ENCODE assay signal across 8 cellular contexts in genomic region chr1:211676106-211676583, GRCh38. TPM values are rescaled to one million over a fixed set of nuclear protein-coding genes. Genes with fewer than 3 reads are reported as not detected.
DNase-seq lines count a peak whose midpoint lies in the region; ATAC-seq and TF ChIP-seq lines count a peak whose summit lies in the region.

No MANE protein-coding gene starts in this region.

- H3K9me3 ChIP-seq in endocrine pancreas (ENCODE audit: control insufficient read depth, low read length) (no peaks in the 10 kb centered on the region), neuronal stem cell (replicated peaks in 1 of 2; ENCODE audit: control insufficient read depth in 2 of 2, insufficient read depth in 1 of 2, low read depth in 1 of 2, low read length in 2 of 2) (no peaks in the 10 kb centered on the region)

- no peak overlapping the region for H2BK15ac ChIP-seq in neuronal stem cell (ENCODE audit: low read length)

- no peak overlapping the region for H4K8ac ChIP-seq in neuronal stem cell (ENCODE audit: low read depth, low read length)

- no peak overlapping the region for H2BK120ac ChIP-seq in neuronal stem cell (ENCODE audit: low read depth, low read length)

- H3K27ac ChIP-seq in C4-2B (peak overlapping the region; percentile 83), neuronal stem cell (replicated peaks; ENCODE audit: low read length) (peak overlapping the region; percentile 79)

- no peaks in the 10 kb centered on the region for H3K27me3 ChIP-seq in endocrine pancreas (ENCODE audit: control insufficient read depth, insufficient read depth, low read length)
- no peaks in the 10 kb centered on the region for H3K27me3 ChIP-seq in neuronal stem cell (ENCODE audit: control insufficient read depth in 3 of 3, insufficient read depth in 3 of 3, low read depth in 1 of 3, low read length in 3 of 3)

- H3K36me3 ChIP-seq in endocrine pancreas (ENCODE audit: control insufficient read depth, insufficient read depth, low read length), result no peaks in the 10 kb centered on the region
- peaks cover 1 to 24% of the 10 kb centered on the region in 2 donors for H3K36me3 ChIP-seq in neuronal stem cell (replicated peaks in 1 of 2; ENCODE audit: control insufficient read depth in 2 of 2, insufficient read depth in 2 of 2, low read length in 2 of 2)

- peak overlapping the region; percentile 58 for H3K4me2 ChIP-seq in neuronal stem cell (ENCODE audit: insufficient read depth, low read length, poor library complexity, severe bottlenecking)

- no peak overlapping the region for H3K4ac ChIP-seq in neuronal stem cell (ENCODE audit: low read length)

- no peak overlapping the region for H2BK5ac ChIP-seq in neuronal stem cell (ENCODE audit: low read length)

- H3K23ac ChIP-seq in neuronal stem cell (ENCODE audit: low read depth, low read length, poor library complexity), result no peak overlapping the region

- H2AFZ ChIP-seq in neuronal stem cell (ENCODE audit: low read length), result peak overlapping the region; percentile 94

- no peak overlapping the region for H3K9ac ChIP-seq in endocrine pancreas (ENCODE audit: control insufficient read depth, insufficient read depth, low read length)
- H3K9ac ChIP-seq in neuronal stem cell (ENCODE audit: low read depth, low read length, poor library complexity), result no peak overlapping the region

- H2AK5ac ChIP-seq in neuronal stem cell (ENCODE audit: low read depth, low read length), result no peak overlapping the region

- peak overlapping the region; percentile 79 for H3K4me3 ChIP-seq in NB4 (ENCODE audit: low read depth, low read length)
- peak overlapping the region; percentile 56 for H3K4me3 ChIP-seq in endocrine pancreas (ENCODE audit: control insufficient read depth, insufficient read depth, low read length)
- H3K4me3 ChIP-seq in neuronal stem cell (ENCODE audit: low read length in 2 of 2), result peak overlapping the region; percentile 72 to 85

- no peak for TF ChIP-seq POLR2A in NB4 (IDR thresholded peaks at IDR 0.05; ENCODE audit: extremely low read depth, insufficient read length)

- no peak overlapping the region for H4K91ac ChIP-seq in neuronal stem cell (ENCODE audit: low read depth, low read length, poor library complexity)

- no peak overlapping the region for H2BK12ac ChIP-seq in neuronal stem cell (ENCODE audit: low read length)

- ATAC-seq in GM18868 (IDR thresholded peaks at IDR 0.05; ENCODE audit: unreplicated experiment), result no peak

- H3K4me1 ChIP-seq in endocrine pancreas (ENCODE audit: control insufficient read depth, insufficient read depth, low read length) (peaks cover 5% of the 10 kb centered on the region), neuronal stem cell (ENCODE audit: control insufficient read depth in 2 of 2, insufficient read depth in 1 of 2, low read depth in 1 of 2, low read length in 2 of 2) (peaks cover 2 to 8% of the 10 kb centered on the region in 2 donors)

- DNase-seq in NB4 (ENCODE audit: low read depth) (no peak), neuronal stem cell (ENCODE audit: low spot score) (no peak), RKO (ENCODE audit: low spot score) (no peak), ecto neural progenitor cell (ENCODE audit: low spot score) (no peak), pons (ENCODE audit: low spot score) (no peak)

- H3K79me1 ChIP-seq in neuronal stem cell (ENCODE audit: low read depth, low read length), result peaks cover 4% of the 10 kb centered on the region

- no peak for TF ChIP-seq CTCF in C4-2B (conservative IDR thresholded peaks at IDR 0.05)
- TF ChIP-seq CTCF in NB4 (IDR thresholded peaks at IDR 0.05; ENCODE audit: low read depth, low read length), result no peak

- WGBS in neuronal stem cell (ENCODE audit: extremely low coverage in 2 of 2, insufficient read length in 2 of 2, insufficient replicate concordance in 1 of 2), 2 donors, result no CpG with 5 or more reads among the region's 19 CpGs

- H3K18ac ChIP-seq in neuronal stem cell (ENCODE audit: low read length), result no peak overlapping the region

- no peak overlapping the region for H3K14ac ChIP-seq in neuronal stem cell (ENCODE audit: low read length)

RNA-seq across cellular contexts. Expression of gene NEK2, which starts 0.7 kb away (rescaled TPM):
- polyA plus RNA-seq in neuronal stem cell (2013, experiment 1 of 2), result 35.5 TPM
- polyA plus RNA-seq in neuronal stem cell (2013, experiment 2 of 2), result 36.7 TPM
